In genomic region chr16:31179153-31179746, GRCh38 we compare ENCODE assay signal across 1 cellular context.
TF ChIP-seq lines count a peak whose summit lies in the region.

No MANE protein-coding gene starts in this region.

TF ChIP-seq in GM12878, 131 proteins besides CTCF, POLR2A, EP300 and RAD21 (continues in another document):
- peak; percentile 90; the same call in 1 of the 2 replicates for TF ChIP-seq IKZF1 (conservative IDR thresholded peaks at IDR 0.05)
- no peak for TF ChIP-seq RFX5 (IDR thresholded peaks at IDR 0.05; ENCODE audit: low read depth, low read length)
- no peak for TF ChIP-seq CEBPB (IDR thresholded peaks at IDR 0.05; ENCODE audit: borderline replicate concordance in 1 of 2, low read depth in 2 of 2, low read length in 2 of 2)
- no peak for TF ChIP-seq ZZZ3 (IDR thresholded peaks at IDR 0.05; ENCODE audit: control insufficient read depth, insufficient read length, low read depth)
- TF ChIP-seq WRNIP1 (IDR thresholded peaks at IDR 0.05; ENCODE audit: borderline replicate concordance, low read depth, low read length) = no peak
- TF ChIP-seq GATAD2B (conservative IDR thresholded peaks at IDR 0.05; ENCODE audit: low read depth) = 0 out of 2 replicates have a peak, but pooled peaks have one; percentile 21
- TF ChIP-seq CEBPZ (IDR thresholded peaks at IDR 0.05; ENCODE audit: low read depth, low read length) = no peak
- 0 out of 2 replicates have a peak, but pooled peaks have one; percentile 32 for TF ChIP-seq TARDBP (IDR thresholded peaks at IDR 0.05; ENCODE audit: borderline replicate concordance)
- TF ChIP-seq LARP7 (IDR thresholded peaks at IDR 0.05) = 0 out of 2 replicates have a peak, but pooled peaks have one; percentile 16
- no peak for TF ChIP-seq ATF3 (IDR thresholded peaks at IDR 0.05; ENCODE audit: borderline replicate concordance, extremely low read depth, low read depth, low read length)
- TF ChIP-seq POU2F2 (IDR thresholded peaks at IDR 0.05; ENCODE audit: borderline replicate concordance, low read depth, low read length) = peak; percentile 61; the same call in 2 of the 3 replicates
- no peak for TF ChIP-seq ZBTB4 (CRISPR knock-in tag; IDR thresholded peaks at IDR 0.05)
- TF ChIP-seq TCF7 (IDR thresholded peaks at IDR 0.05; ENCODE audit: borderline replicate concordance) = no peak
- TF ChIP-seq ELK1 (IDR thresholded peaks at IDR 0.05; ENCODE audit: low read depth, low read length) = no peak
- peak; percentile 19; the same call in 1 of the 2 replicates for TF ChIP-seq SMARCA5 (IDR thresholded peaks at IDR 0.05)
- peak; percentile 17; the same call in 1 of the 2 replicates for TF ChIP-seq PKNOX1 (IDR thresholded peaks at IDR 0.05)
- no peak for TF ChIP-seq USF2 (IDR thresholded peaks at IDR 0.05; ENCODE audit: borderline replicate concordance, low read depth, low read length)
- no peak; the same call in 1 of the 2 replicates for TF ChIP-seq SIN3A (IDR thresholded peaks at IDR 0.05; ENCODE audit: low read depth, low read length)
- no peak for TF ChIP-seq NR2C1 (IDR thresholded peaks at IDR 0.05)
- TF ChIP-seq NFIC (IDR thresholded peaks at IDR 0.05; ENCODE audit: low read depth, low read length) = peak; percentile 4; the same call in 1 of the 2 replicates
- 0 out of 2 replicates have a peak, but pooled peaks have one; percentile 44 for TF ChIP-seq CHD4 (IDR thresholded peaks at IDR 0.05)
- no peak for TF ChIP-seq RB1 (IDR thresholded peaks at IDR 0.05; ENCODE audit: borderline replicate concordance)
- TF ChIP-seq DPF2 (IDR thresholded peaks at IDR 0.05) = peak; percentile 47
- 0 out of 2 replicates have a peak, but pooled peaks have one; percentile 33 for TF ChIP-seq MXI1 (IDR thresholded peaks at IDR 0.05; ENCODE audit: low read depth, low read length)
- 0 out of 4 replicates have a peak, but pooled peaks of 1 of the 2 experiments have one; percentile 2 for TF ChIP-seq ETV6 (conservative IDR thresholded peaks at IDR 0.05 in 1 of 2, IDR thresholded peaks at IDR 0.05 in 1 of 2; ENCODE audit: borderline replicate concordance in 1 of 2, low read depth in 1 of 2)
- TF ChIP-seq ZSCAN29 (IDR thresholded peaks at IDR 0.05) = no peak
- TF ChIP-seq IRF4 (IDR thresholded peaks at IDR 0.05; ENCODE audit: low read depth, low read length) = no peak
- no peak for TF ChIP-seq PRDM15 (CRISPR knock-in tag; IDR thresholded peaks at IDR 0.05)
- no peak for TF ChIP-seq TCF12 (IDR thresholded peaks at IDR 0.05; ENCODE audit: low read depth, low read length)
- TF ChIP-seq E2F8 (IDR thresholded peaks at IDR 0.05; ENCODE audit: low read depth, partially characterized antibody) = no peak
- no peak for TF ChIP-seq REST (IDR thresholded peaks at IDR 0.05; ENCODE audit: low read depth, low read length)
- no peak for TF ChIP-seq NRF1 (conservative IDR thresholded peaks at IDR 0.05; ENCODE audit: low read depth, low read length)
- no peak for TF ChIP-seq SREBF1 (IDR thresholded peaks at IDR 0.05; ENCODE audit: low read length)
- TF ChIP-seq SUPT20H (IDR thresholded peaks at IDR 0.05; ENCODE audit: borderline replicate concordance, control insufficient read depth, low read depth, low read length) = no peak
- TF ChIP-seq SP1 (IDR thresholded peaks at IDR 0.05; ENCODE audit: low read depth, low read length) = no peak
- no peak for TF ChIP-seq STAT3 (IDR thresholded peaks at IDR 0.05; ENCODE audit: low read depth, low read length)
- TF ChIP-seq MYC (IDR thresholded peaks at IDR 0.05; ENCODE audit: insufficient read depth, insufficient read length, insufficient replicate concordance, low read length, severe bottlenecking) = no peak
- TF ChIP-seq NBN (IDR thresholded peaks at IDR 0.05) = peak; percentile 2; the same call in 1 of the 2 replicates
- no peak for TF ChIP-seq ZNF207 (IDR thresholded peaks at IDR 0.05; ENCODE audit: borderline replicate concordance)
- TF ChIP-seq RBBP5 (conservative IDR thresholded peaks at IDR 0.05) = 0 out of 2 replicates have a peak, but pooled peaks have one; percentile 35
